ENCODE assay signal across 16 cellular contexts in the genomic region with DNA sequence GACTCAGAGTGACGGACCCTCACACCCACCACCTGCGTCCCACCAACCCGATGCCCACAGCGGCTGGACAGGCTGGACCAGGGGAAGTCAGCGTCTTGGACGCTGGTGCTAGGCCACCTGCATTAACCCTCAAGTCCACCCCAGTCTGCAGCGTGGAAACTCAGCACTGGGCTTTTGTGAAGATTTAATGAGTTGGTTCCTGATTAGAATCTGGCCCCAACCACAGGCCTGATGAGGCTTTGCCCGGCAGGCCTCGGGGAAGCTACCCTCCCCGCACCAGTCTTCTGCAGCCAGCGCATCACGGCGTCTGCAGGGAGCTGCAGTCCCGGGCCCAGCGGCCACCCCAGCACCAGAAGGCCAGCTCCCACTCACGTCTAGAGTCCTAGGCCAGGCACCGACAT.
A peak's percentile ranks its signal among the peaks of the same experiment; 100 is the strongest.
DNase-seq lines count a peak whose midpoint lies in the region; ATAC-seq, FAIRE-seq and TF ChIP-seq lines count a peak whose summit lies in the region.
"Had no signal": no experiment of that assay in that cellular context is flagged by ENCODE, and none has a peak within 500 bp of the region (broad histone marks: within the 10 kb centered on the region; RNA-seq: fewer than 3 reads in every experiment).

No MANE protein-coding gene starts in this region.

- no peaks in the 10 kb centered on the region; the same call in 1 of the 2 replicates for H4K20me1 ChIP-seq in HepG2 (ENCODE audit: insufficient read depth, low read length)

- CTCF ChIA-PET in HepG2 (lab: Yijun Ruan, JAX; ENCODE audit: low intra/inter-chr PET ratio, low total read pairs): no interaction called here

- TF ChIP-seq EP300 in HepG2 (IDR thresholded peaks at IDR 0.05; ENCODE audit: low read depth in 2 of 2, low read length in 2 of 2): no peak
- TF ChIP-seq EP300 in HepG2 (CRISPR knock-in tag; IDR thresholded peaks at IDR 0.05; ENCODE audit: borderline replicate concordance): no peak
- no peak for TF ChIP-seq EP300 in esophagus muscularis mucosa (IDR thresholded peaks at IDR 0.05)

- no peak overlapping the region for H3K9ac ChIP-seq in HepG2 (ENCODE audit: insufficient read depth, low read depth, low read length)

- H3K79me2 ChIP-seq in HepG2 (ENCODE audit: insufficient read depth, low read length): no peaks in the 10 kb centered on the region

- H3K36me3 ChIP-seq in HepG2 (replicated peaks in 1 of 2; ENCODE audit: control insufficient read depth in 1 of 2, insufficient read depth in 2 of 2, low read length in 2 of 2) (no peaks in the 10 kb centered on the region), right lobe of liver (no peaks in the 10 kb centered on the region), esophagus muscularis mucosa (no peaks in the 10 kb centered on the region), vagina (no peaks in the 10 kb centered on the region)
- H3K36me3 ChIP-seq: BE2C had no signal

- intact Hi-C loops in HepG2 (cut with micrococcal nuclease; ENCODE audit: unreplicated experiment) (loop anchor here (10.0 kb wide), 1 partner anchor 292 kb away; no protein-coding TSS in a partner anchor), right lobe of liver (cut with DNase I) (no loop called here), esophagus muscularis mucosa (cut with DNase I) (no loop called here), vagina (cut with DNase I) (no loop called here)

- H3K9me3 ChIP-seq in HepG2 (ENCODE audit: low read length): no peaks in the 10 kb centered on the region
- H3K9me3 ChIP-seq in right lobe of liver: no peaks in the 10 kb centered on the region
- peaks cover 0 to under 1% (median under 1%) of the 10 kb centered on the region in 4 donors for H3K9me3 ChIP-seq in esophagus muscularis mucosa
- H3K9me3 ChIP-seq in vagina: no peaks in the 10 kb centered on the region
- H3K9me3 ChIP-seq: BE2C had no signal

- peaks cover 3% of the 10 kb centered on the region for H3K4me1 Mint-ChIP-seq in osteocyte (ENCODE audit: unreplicated experiment)

- TF ChIP-seq CTCF in HepG2 (CRISPR knock-in tag; IDR thresholded peaks at IDR 0.05) (no peak), right lobe of liver (IDR thresholded peaks at IDR 0.05) (no peak), esophagus muscularis mucosa (IDR thresholded peaks at IDR 0.05) (no peak), osteocyte (IDR thresholded peaks at IDR 0.05) (no peak), vagina (IDR thresholded peaks at IDR 0.05) (no peak)

- no peaks in the 10 kb centered on the region for H3K9me3 Mint-ChIP-seq in osteocyte (ENCODE audit: unreplicated experiment)
- H3K9me3 Mint-ChIP-seq: CD8-positive, alpha-beta memory T cell; GM23338; H9 had no signal

- H3K4me3 ChIP-seq in HepG2 (replicated peaks in 1 of 3; ENCODE audit: insufficient read depth in 1 of 3, low read depth in 2 of 3, low read length in 3 of 3): no peak overlapping the region
- H3K4me3 ChIP-seq in right lobe of liver: no peak overlapping the region
- no peak overlapping the region for H3K4me3 ChIP-seq in esophagus muscularis mucosa
- H3K4me3 ChIP-seq in vagina: no peak overlapping the region
- H3K4me3 ChIP-seq: GM23338 had no signal

- no peak overlapping the region for H3K4me2 ChIP-seq in HepG2 (ENCODE audit: low read depth, low read length)
- H3K4me2 ChIP-seq: GM23338 had no signal

- H3K27ac ChIP-seq in HepG2 (ENCODE audit: extremely low read length, insufficient read depth, low read length) (no peak overlapping the region), right lobe of liver (no peak overlapping the region), esophagus muscularis mucosa (replicated peaks in 1 of 4) (no peak overlapping the region), vagina (no peak overlapping the region)

- POLR2A ChIA-PET in HepG2 (lab: Yijun Ruan, JAX): no interaction called here

- BruUV-seq in HepG2 (replicated peaks; lab: Mats Ljungman, UMichigan): no TSS peak

- no peak overlapping the region for H3K4me3 Mint-ChIP-seq in osteocyte (ENCODE audit: unreplicated experiment)
- H3K4me3 Mint-ChIP-seq: GM23338, H9 had no signal

- H3K36me3 Mint-ChIP-seq in osteocyte (ENCODE audit: unreplicated experiment): no peaks in the 10 kb centered on the region
- H3K36me3 Mint-ChIP-seq: CD14-positive monocyte; CD8-positive, alpha-beta memory T cell had no signal

- in situ Hi-C loops in HepG2 (cut with HindIII; ENCODE audit: extremely low pct_ligation_motif_present, low pct_unique_long_range_greater_than_20kb): no loop called here

- WGBS in HepG2 (ENCODE audit: low lambda C conversion rate): no CpG with 5 or more reads among the region's 17 CpGs
- 20% methylated on average over 1 of the region's 17 CpGs for WGBS in right lobe of liver (ENCODE audit: insufficient coverage, low coverage, low lambda C conversion rate, missing lambda C conversion rate)
- WGBS in esophagus muscularis mucosa: 80% methylated on average over 14 of the region's 17 CpGs

- TF ChIP-seq POLR2A in HepG2 (IDR thresholded peaks at IDR 0.05; ENCODE audit: insufficient read depth in 1 of 2, low read depth in 2 of 2, low read length in 2 of 2): no peak
- TF ChIP-seq POLR2A in right lobe of liver (IDR thresholded peaks at IDR 0.05): no peak
- no peak for TF ChIP-seq POLR2A in esophagus muscularis mucosa (IDR thresholded peaks at IDR 0.05; ENCODE audit: low read depth)
- TF ChIP-seq POLR2A in vagina (IDR thresholded peaks at IDR 0.05): no peak
- no peak for TF ChIP-seq POLR2A in GM18505 (IDR thresholded peaks at IDR 0.05; ENCODE audit: borderline replicate concordance, extremely low read depth, insufficient read depth, insufficient read length)

- ATAC-seq in HepG2: no peak
- no peak for ATAC-seq in right lobe of liver
- ATAC-seq in GM21528 (IDR thresholded peaks at IDR 0.05; ENCODE audit: low FRiP score, unreplicated experiment): no peak
- no peak for ATAC-seq in GM18505 (IDR thresholded peaks at IDR 0.05; ENCODE audit: unreplicated experiment)
- ATAC-seq: GM23338 had no signal

- no peak for DNase-seq in HepG2 (ENCODE audit: low spot score)
- no peak for DNase-seq in right lobe of liver
- peak; percentile 55 for DNase-seq in esophagus muscularis mucosa (ENCODE audit: extremely low spot score)
- DNase-seq in osteocyte (ENCODE audit: extremely low spot score, unreplicated experiment): peak; percentile 77
- DNase-seq in vagina (ENCODE audit: extremely low spot score in 2 of 2): peak; percentile 13 to 46
- DNase-seq in urothelium cell line (ENCODE audit: low spot score): no peak
- DNase-seq: BE2C; CD8-positive, alpha-beta memory T cell; DMS53; H9 had no signal

- TF ChIP-seq RAD21 in HepG2 (CRISPR knock-in tag; IDR thresholded peaks at IDR 0.05): no peak

- no peak overlapping the region for H3K27ac Mint-ChIP-seq in osteocyte (ENCODE audit: unreplicated experiment)
- H3K27ac Mint-ChIP-seq: CD8-positive, alpha-beta memory T cell; GM23338; H9 had no signal

- peaks cover 17 to 70% of the 10 kb centered on the region in 2 experiments for H3K27me3 ChIP-seq in HepG2 (ENCODE audit: control insufficient read depth in 1 of 2, insufficient read depth in 2 of 2, low read length in 2 of 2)
- H3K27me3 ChIP-seq in right lobe of liver: no peaks in the 10 kb centered on the region
- H3K27me3 ChIP-seq in esophagus muscularis mucosa: peaks cover 4 to 85% (median 16%) of the 10 kb centered on the region in 4 donors
- no peaks in the 10 kb centered on the region for H3K27me3 ChIP-seq in vagina

- FAIRE-seq in HepG2 (lab: Jason Lieb, UNC) (no peak), urothelium cell line (lab: Jason Lieb, UNC) (no peak)
- FAIRE-seq: A204.1, GM18507 had no signal

- H3K27me3 Mint-ChIP-seq in osteocyte (ENCODE audit: unreplicated experiment): peaks cover 34% of the 10 kb centered on the region

- H2AFZ ChIP-seq in HepG2 (ENCODE audit: low read length): no peak overlapping the region
- H2AFZ ChIP-seq: GM23338 had no signal

- no peaks in the 10 kb centered on the region for H3K4me1 ChIP-seq in HepG2 (ENCODE audit: insufficient read depth, low read length)
- no peaks in the 10 kb centered on the region for H3K4me1 ChIP-seq in right lobe of liver
- H3K4me1 ChIP-seq in esophagus muscularis mucosa: peaks cover 4 to 15% (median 7%) of the 10 kb centered on the region in 4 donors
- peaks cover 4% of the 10 kb centered on the region for H3K4me1 ChIP-seq in vagina
- H3K4me1 ChIP-seq: BE2C had no signal

TF ChIP-seq in HepG2, 621 proteins besides CTCF, POLR2A, EP300 and RAD21:
- TF ChIP-seq GABPA (IDR thresholded peaks at IDR 0.05; ENCODE audit: low read depth, low read length) (0 out of 2 replicates have a peak, but pooled peaks have one; percentile 5), GABPA (CRISPR knock-in tag; IDR thresholded peaks at IDR 0.05; ENCODE audit: low read depth) (no peak), ZNF234 (CRISPR knock-in tag; conservative IDR thresholded peaks at IDR 0.05) (no peak)
TF ChIP-seq in HepG2: peak in this region for 1.

Comparison
In these comparisons a context has a peak if more than half of its experiments do, and no peak if none do; other contexts are left out.
1. DNase-seq: peak in esophagus muscularis mucosa (single experiment), osteocyte (single experiment) and vagina (2 of 2); none in HepG2 (single experiment), right lobe of liver (0 of 3) and urothelium cell line (single experiment).